Comparison of ENCODE assay signal across 13 cellular contexts in genomic region chr11:12863605-12864121, GRCh38.
A peak's percentile ranks its signal among the peaks of the same experiment; 100 is the strongest.
DNase-seq lines count a peak whose midpoint lies in the region; ATAC-seq and TF ChIP-seq lines count a peak whose summit lies in the region.
"Had no signal": no experiment of that assay in that cellular context is flagged by ENCODE, and none has a peak within 500 bp of the region (broad histone marks: within the 10 kb centered on the region; RNA-seq: fewer than 3 reads in every experiment).

No MANE protein-coding gene starts in this region.

- peak overlapping the region; percentile 76 for H4K5ac ChIP-seq in H9 (ENCODE audit: insufficient read length, low read depth, low read length)

- no peaks in the 10 kb centered on the region for H4K20me1 ChIP-seq in H9 (ENCODE audit: control insufficient read depth, insufficient read depth, insufficient read length)
- H4K20me1 ChIP-seq: BLaER1 treated with 17β-estradiol and CSF1 and Interleukin-3, amounts not matched to agents 10 nM and 100 nM had no signal

- DNase-seq in H9 (no peak), brain microvascular endothelial cell (no peak), psoas muscle (no peak), COLO668 (lab: John Stamatoyannopoulos, UW; ENCODE audit: unreplicated experiment) (no peak), NCI-H1417 (lab: John Stamatoyannopoulos, UW) (no peak)
- no peak for DNase-seq in activated CD8-positive, alpha-beta T cell treated with anti-CD3 and anti-CD28 coated beads, Interleukin-2, amount 10 ng/mL, durations not matched to agents 7 days and 5 days
- DNase-seq: activated CD4-positive, alpha-beta T cell treated with anti-CD3 and anti-CD28 coated beads for 48 hours; activated naive CD4-positive, alpha-beta T cell treated with anti-CD3 and anti-CD28 coated beads, Interleukin-2, amount 10 ng/mL, durations not matched to agents 7 days and 5 days; effector CD4-positive, alpha-beta T cell had no signal

- H3K36me3 ChIP-seq in brain microvascular endothelial cell (replicated peaks) (no peaks in the 10 kb centered on the region), iPS-20b (ENCODE audit: insufficient read depth, low read depth, low read length) (no peaks in the 10 kb centered on the region), psoas muscle (ENCODE audit: insufficient read depth in 1 of 2, low read depth in 1 of 2) (no peaks in the 10 kb centered on the region)
- H3K36me3 ChIP-seq: BLaER1 treated with 17β-estradiol and CSF1 and Interleukin-3, amounts not matched to agents 10 nM and 100 nM; neutrophil had no signal

- H4K8ac ChIP-seq in H9 (replicated peaks; ENCODE audit: insufficient read length, low read depth, low read length): no peak overlapping the region

- peak overlapping the region; percentile 100 for H3K27ac ChIP-seq in H9 (ENCODE audit: insufficient read length, low read depth, low read length)
- H3K27ac ChIP-seq in brain microvascular endothelial cell: peak overlapping the region; percentile 7
- peak overlapping the region; percentile 90 for H3K27ac ChIP-seq in iPS-20b (ENCODE audit: low read length)
- H3K27ac ChIP-seq in psoas muscle: peak overlapping the region; percentile 24
- H3K27ac ChIP-seq: BLaER1 treated with 17β-estradiol and CSF1 and Interleukin-3, amounts not matched to agents 10 nM and 100 nM; neutrophil had no signal

- H3K79me2 ChIP-seq in H9 (ENCODE audit: insufficient read depth, low read length): no peaks in the 10 kb centered on the region

- CTCF ChIA-PET in activated CD8-positive, alpha-beta T cell treated with anti-CD3 and anti-CD28 coated beads, Interleukin-2, amount 10 ng/mL, durations not matched to agents 7 days and 5 days (lab: Charles Lee): interaction anchor here (0.8 to 1.1 kb wide), 2 partner anchors 22 to 169 kb away, joined by 3 read pairs; no protein-coding TSS in a partner anchor

- H3K4ac ChIP-seq in H9 (ENCODE audit: low read depth, low read length): peak overlapping the region; percentile 88; the same call in 1 of the 2 replicates

- no peaks in the 10 kb centered on the region for H3K23me2 ChIP-seq in H9 (ENCODE audit: insufficient read length, low read depth, low read length, poor library complexity, severe bottlenecking)

- H3K14ac ChIP-seq in H9 (ENCODE audit: insufficient read depth, low read length): peak overlapping the region; percentile 94; the same call in 1 of the 2 replicates

- ATAC-seq in psoas muscle: no peak
- no peak for ATAC-seq in GM21526 (IDR thresholded peaks at IDR 0.05; ENCODE audit: low FRiP score, unreplicated experiment)
- ATAC-seq in activated CD8-positive, alpha-beta T cell treated with anti-CD3 and anti-CD28 coated beads, Interleukin-2, amount 10 ng/mL, durations not matched to agents 7 days and 5 days: no peak

- no peak overlapping the region for H2BK15ac ChIP-seq in H9 (ENCODE audit: low read depth, low read length)

- WGBS in H9 (ENCODE audit: extremely low coverage, insufficient read length, low lambda C conversion rate): no CpG with 5 or more reads among the region's 9 CpGs
- WGBS in psoas muscle, 3 donors: 65 to 77% (median 70%) methylated on average over 9 of the region's 9 CpGs

- H2BK20ac ChIP-seq in H9 (ENCODE audit: low read depth, low read length, poor library complexity, severe bottlenecking): peak overlapping the region; percentile 91

- peaks cover 25% of the 10 kb centered on the region; the same call in 1 of the 2 replicates for H3K4me1 ChIP-seq in H9 (ENCODE audit: insufficient read depth, low read length)
- H3K4me1 ChIP-seq in iPS-20b (ENCODE audit: insufficient read depth, low read length): peaks cover 55% of the 10 kb centered on the region
- peaks cover 29% of the 10 kb centered on the region for H3K4me1 ChIP-seq in psoas muscle

- H3K27me3 ChIP-seq in H9 (ENCODE audit: insufficient read depth, low read length) (no peaks in the 10 kb centered on the region), brain microvascular endothelial cell (replicated peaks) (no peaks in the 10 kb centered on the region), iPS-20b (ENCODE audit: insufficient read depth, low read length) (no peaks in the 10 kb centered on the region), psoas muscle (ENCODE audit: insufficient read depth in 3 of 3, low read length in 2 of 3) (no peaks in the 10 kb centered on the region)
- H3K27me3 ChIP-seq: BLaER1 treated with 17β-estradiol and CSF1 and Interleukin-3, amounts not matched to agents 10 nM and 100 nM had no signal

- no peak overlapping the region for H3K23ac ChIP-seq in H9 (ENCODE audit: insufficient read length, low read depth, low read length)

- H3K18ac ChIP-seq in H9 (ENCODE audit: insufficient read length, low read depth, low read length): peak overlapping the region; percentile 85

- peak overlapping the region; percentile 99 to 100 (median 100) for H3K27ac Mint-ChIP-seq in H9
- no peak overlapping the region for H3K27ac Mint-ChIP-seq in activated CD8-positive, alpha-beta T cell treated with anti-CD3 and anti-CD28 coated beads, Interleukin-2, amount 10 ng/mL, durations not matched to agents 7 days and 5 days
- H3K27ac Mint-ChIP-seq: activated naive CD4-positive, alpha-beta T cell treated with anti-CD3 and anti-CD28 coated beads, Interleukin-2, amount 10 ng/mL, durations not matched to agents 7 days and 5 days had no signal

- peak overlapping the region; percentile 91 for H2BK120ac ChIP-seq in H9 (ENCODE audit: low read depth, low read length, poor library complexity, severe bottlenecking)

- H3K4me2 ChIP-seq in H9 (ENCODE audit: insufficient read depth, insufficient read length, low read length): peak overlapping the region; percentile 43
- H3K4me2 ChIP-seq: BLaER1 treated with 17β-estradiol and CSF1 and Interleukin-3, amounts not matched to agents 10 nM and 100 nM had no signal

- no peak for TF ChIP-seq CTCF in H9 (conservative IDR thresholded peaks at IDR 0.05)
- TF ChIP-seq CTCF in brain microvascular endothelial cell (IDR thresholded peaks at IDR 0.05; ENCODE audit: low read depth, low read length, missing control alignments): no peak
- TF ChIP-seq CTCF in psoas muscle (IDR thresholded peaks at IDR 0.05): no peak

- no peaks in the 10 kb centered on the region; a peak in 1 of 5 replicates for H3K9me3 Mint-ChIP-seq in H9
- no peaks in the 10 kb centered on the region for H3K9me3 Mint-ChIP-seq in activated CD8-positive, alpha-beta T cell treated with anti-CD3 and anti-CD28 coated beads, Interleukin-2, amount 10 ng/mL, durations not matched to agents 7 days and 5 days (ENCODE audit: insufficient read depth)
- H3K9me3 Mint-ChIP-seq: activated naive CD4-positive, alpha-beta T cell treated with anti-CD3 and anti-CD28 coated beads, Interleukin-2, amount 10 ng/mL, durations not matched to agents 7 days and 5 days had no signal

- no peaks in the 10 kb centered on the region for H3K79me1 ChIP-seq in H9 (ENCODE audit: insufficient read depth, low read depth, low read length, poor library complexity, severe bottlenecking)

- H3K4me1 Mint-ChIP-seq in H9: peaks cover 76 to 78% of the 10 kb centered on the region in 2 experiments
- H3K4me1 Mint-ChIP-seq in activated CD8-positive, alpha-beta T cell treated with anti-CD3 and anti-CD28 coated beads, Interleukin-2, amount 10 ng/mL, durations not matched to agents 7 days and 5 days (ENCODE audit: low read depth): peaks cover 3% of the 10 kb centered on the region

- peak overlapping the region; percentile 85 for H2BK12ac ChIP-seq in H9 (ENCODE audit: insufficient read length, low read depth, low read length)

- H2AK5ac ChIP-seq in H9 (ENCODE audit: insufficient read length, low read length): no peak overlapping the region

- H3T11ph ChIP-seq in H9 (ENCODE audit: low read length): peak overlapping the region; percentile 96

- H3K9ac ChIP-seq in H9 (ENCODE audit: extremely low read depth, insufficient read length, low read length) (peak overlapping the region; percentile 67), iPS-20b (ENCODE audit: low read depth, low read length) (peak overlapping the region; percentile 91)
- H3K9ac ChIP-seq: BLaER1 treated with 17β-estradiol and CSF1 and Interleukin-3, amounts not matched to agents 10 nM and 100 nM had no signal

- H3K4me3 ChIP-seq in brain microvascular endothelial cell (ENCODE audit: low read depth, low read length) (no peak overlapping the region), iPS-20b (ENCODE audit: low read length) (peak overlapping the region; percentile 59), psoas muscle (no peak overlapping the region)
- H3K4me3 ChIP-seq: BLaER1 treated with 17β-estradiol and CSF1 and Interleukin-3, amounts not matched to agents 10 nM and 100 nM had no signal

- H3K9me3 ChIP-seq in H9 (ENCODE audit: control insufficient read depth, low read depth, low read length) (no peaks in the 10 kb centered on the region), iPS-20b (ENCODE audit: insufficient read depth, low read depth, low read length) (no peaks in the 10 kb centered on the region), psoas muscle (no peaks in the 10 kb centered on the region)
- H3K9me3 ChIP-seq: BLaER1 treated with 17β-estradiol and CSF1 and Interleukin-3, amounts not matched to agents 10 nM and 100 nM; neutrophil had no signal

- H4K91ac ChIP-seq in H9 (ENCODE audit: insufficient read length, low read depth, low read length): peak overlapping the region; percentile 75

- H3K27me3 Mint-ChIP-seq in H9 (ENCODE audit: low read depth): no peaks in the 10 kb centered on the region
- peaks cover 44% of the 10 kb centered on the region for H3K27me3 Mint-ChIP-seq in activated CD8-positive, alpha-beta T cell treated with anti-CD3 and anti-CD28 coated beads, Interleukin-2, amount 10 ng/mL, durations not matched to agents 7 days and 5 days (ENCODE audit: low read depth)

- peaks cover 0 to 10% (median 0%) of the 10 kb centered on the region in 3 experiments; a peak in 3 of 7 replicates for H3K36me3 Mint-ChIP-seq in H9 (ENCODE audit: insufficient read depth in 1 of 3, low read depth in 3 of 3)
- H3K36me3 Mint-ChIP-seq in activated CD8-positive, alpha-beta T cell treated with anti-CD3 and anti-CD28 coated beads, Interleukin-2, amount 10 ng/mL, durations not matched to agents 7 days and 5 days (ENCODE audit: low read depth): no peaks in the 10 kb centered on the region
- H3K36me3 Mint-ChIP-seq: activated naive CD4-positive, alpha-beta T cell treated with anti-CD3 and anti-CD28 coated beads, Interleukin-2, amount 10 ng/mL, durations not matched to agents 7 days and 5 days had no signal

- POLR2A ChIA-PET in activated CD8-positive, alpha-beta T cell treated with anti-CD3 and anti-CD28 coated beads, Interleukin-2, amount 10 ng/mL, durations not matched to agents 7 days and 5 days (lab: Charles Lee): no interaction called here

- peak overlapping the region; percentile 61 to 73 for H3K4me3 Mint-ChIP-seq in H9
- no peak overlapping the region for H3K4me3 Mint-ChIP-seq in activated CD8-positive, alpha-beta T cell treated with anti-CD3 and anti-CD28 coated beads, Interleukin-2, amount 10 ng/mL, durations not matched to agents 7 days and 5 days
- H3K4me3 Mint-ChIP-seq: activated naive CD4-positive, alpha-beta T cell treated with anti-CD3 and anti-CD28 coated beads, Interleukin-2, amount 10 ng/mL, durations not matched to agents 7 days and 5 days had no signal

- H2AFZ ChIP-seq in H9 (ENCODE audit: low read length): no peak overlapping the region

- intact Hi-C loops in psoas muscle (cut with DNase I): no loop called here

- in situ Hi-C loops in brain microvascular endothelial cell (cut with HindIII; ENCODE audit: low pct_ligation_motif_present, low sequenced_read_pairs): no loop called here

- H3K56ac ChIP-seq in H9 (ENCODE audit: insufficient read length, low read depth, low read length): peak overlapping the region; percentile 51

- H2BK5ac ChIP-seq in H9 (ENCODE audit: insufficient read length, low read length): peak overlapping the region; percentile 85

Comparison
In these comparisons a context has a peak if more than half of its experiments do, and no peak if none do; other contexts are left out.
1. H3K27ac ChIP-seq: peak in every context shown above with its lines; median percentile 100 in H9; 90 in iPS-20b; 24 in psoas muscle; 7 in brain microvascular endothelial cell.